In genomic region chr4:159639924-159640323, GRCh38 we compare ENCODE assay signal across 21 cellular contexts.
DNase-seq lines count a peak whose midpoint lies in the region; FAIRE-seq and TF ChIP-seq lines count a peak whose summit lies in the region.
"Had no signal": no experiment of that assay in that cellular context is flagged by ENCODE, and none has a peak within 500 bp of the region (broad histone marks: within the 10 kb centered on the region; RNA-seq: fewer than 3 reads in every experiment).

No MANE protein-coding gene starts in this region.

- H3K27ac ChIP-seq in OCI-LY7 (ENCODE audit: low read depth, low read length, poor library complexity, severe bottlenecking): no peak overlapping the region

- H3K79me2 ChIP-seq in OCI-LY7 (ENCODE audit: insufficient read depth, low read depth, low read length): no peaks in the 10 kb centered on the region

- FAIRE-seq in RCC 7860 (lab: Jason Lieb, UNC) (no peak), bronchial epithelial cell (lab: Jason Lieb, UNC) (no peak), D721Med (lab: Jason Lieb, UNC) (no peak)
- FAIRE-seq: GM12892, H54 had no signal

- H4K20me1 ChIP-seq in OCI-LY7 (ENCODE audit: insufficient read depth, low read length): no peaks in the 10 kb centered on the region

- no peaks in the 10 kb centered on the region for H3K36me3 ChIP-seq in bronchial epithelial cell (ENCODE audit: control insufficient read depth, insufficient read depth, low read length)
- H3K36me3 ChIP-seq in OCI-LY7 (ENCODE audit: insufficient read depth, low read length): no peaks in the 10 kb centered on the region
- H3K36me3 ChIP-seq: BE2C had no signal

- H3K9me3 ChIP-seq in OCI-LY7 (ENCODE audit: low read length): no peaks in the 10 kb centered on the region
- H3K9me3 ChIP-seq: BE2C, Caco-2 had no signal

- CTCF ChIA-PET in OCI-LY7 (lab: Charles Lee; ENCODE audit: unreplicated experiment): no interaction called here

- TF ChIP-seq CTCF in bronchial epithelial cell (IDR thresholded peaks at IDR 0.05; ENCODE audit: insufficient read depth, low read length, severe bottlenecking) (no peak), D721Med (IDR thresholded peaks at IDR 0.05; ENCODE audit: insufficient read depth, missing control alignments) (no peak), OCI-LY7 (conservative IDR thresholded peaks at IDR 0.05; ENCODE audit: low read length) (no peak)

- H3K4me2 ChIP-seq in OCI-LY7 (ENCODE audit: low read length): no peak overlapping the region

- no TSS peak for BruUV-seq in OCI-LY7 (replicated peaks; lab: Mats Ljungman, UMichigan)

- no peak overlapping the region for H2AFZ ChIP-seq in OCI-LY7 (ENCODE audit: low read length)

- POLR2A ChIA-PET in OCI-LY7 (lab: Charles Lee): no interaction called here

- TF ChIP-seq POLR2A in erythroblast (IDR thresholded peaks at IDR 0.05; ENCODE audit: low read length): no peak

- H3K4me3 ChIP-seq in bronchial epithelial cell (ENCODE audit: low read depth, low read length) (no peak overlapping the region), OCI-LY7 (ENCODE audit: low read depth, low read length, poor library complexity, severe bottlenecking) (no peak overlapping the region)

- DNase-seq in Ammon's horn (ENCODE audit: low spot score) (peak; percentile 47), RCC 7860 (ENCODE audit: low spot score) (peak; percentile 15), bronchial epithelial cell (ENCODE audit: low read depth) (peak; percentile 20), inferior parietal cortex (ENCODE audit: extremely low spot score) (peak; percentile 3), SIG-M5 (lab: John Stamatoyannopoulos, UW) (no peak), D721Med (ENCODE audit: insufficient read length, low spot score) (no peak), erythroblast (lab: John Stamatoyannopoulos, UW) (no peak), OCI-LY7 (ENCODE audit: low spot score) (no peak)
- DNase-seq: 8988T; BE2C; Caco-2; CD4-positive, CD25-positive, alpha-beta regulatory T cell; DMS153; KG1; NCI-H1417 treated with DMSO at 0.1 percent for 48 hours; NCI-H187 treated with DMSO at 0.1 percent for 48 hours; NCI-H2227 treated with DMSO at 0.1 percent for 48 hours; NCI-H524 treated with DMSO at 0.1 percent for 48 hours; PC-3 had no signal

- no peaks in the 10 kb centered on the region for H3K27me3 ChIP-seq in bronchial epithelial cell (ENCODE audit: control insufficient read depth, insufficient read depth, low read length)
- H3K27me3 ChIP-seq: BE2C had no signal

- intact Hi-C loops in OCI-LY7 (cut with micrococcal nuclease; ENCODE audit: unreplicated experiment): no loop called here

- no peaks in the 10 kb centered on the region for H3K9me2 ChIP-seq in OCI-LY7 (ENCODE audit: insufficient read depth, low read length)

- H3K4me1 ChIP-seq in OCI-LY7 (ENCODE audit: insufficient read depth, low read length, poor library complexity, severe bottlenecking): no peaks in the 10 kb centered on the region
- H3K4me1 ChIP-seq: BE2C, Caco-2 had no signal

Comparison
In these comparisons a context has a peak if more than half of its experiments do, and no peak if none do; other contexts are left out.
1. DNase-seq: peak in Ammon's horn (single experiment), RCC 7860 (single experiment), bronchial epithelial cell (single experiment) and inferior parietal cortex (single experiment); none in SIG-M5 (single experiment), D721Med (single experiment), erythroblast (0 of 2) and OCI-LY7 (single experiment).